16 cellular contexts compared by ENCODE assay signal in genomic region chr1:205922314-205922713, GRCh38. TPM values are rescaled to one million over a fixed set of nuclear protein-coding genes. Genes with fewer than 3 reads are reported as not detected.
A peak's percentile ranks its signal among the peaks of the same experiment; 100 is the strongest.
DNase-seq lines count a peak whose midpoint lies in the region; ATAC-seq and TF ChIP-seq lines count a peak whose summit lies in the region.
"Had no signal": no experiment of that assay in that cellular context is flagged by ENCODE, and none has a peak within 500 bp of the region (broad histone marks: within the 10 kb centered on the region; RNA-seq: fewer than 3 reads in every experiment).

No MANE protein-coding gene starts in this region.

- H3K36me3 Mint-ChIP-seq in endodermal cell (ENCODE audit: low read depth) (no peaks in the 10 kb centered on the region), type B pancreatic cell (no peaks in the 10 kb centered on the region)
- H3K36me3 Mint-ChIP-seq: CD4-positive, CD25-positive, alpha-beta regulatory T cell had no signal

- intact Hi-C loops in sciatic nerve (cut with DNase I): loop anchor here (5.0 kb wide), 1 partner anchor 55 kb away; no protein-coding TSS in a partner anchor

- H3K4me1 ChIP-seq in endodermal cell (ENCODE audit: control insufficient read depth, insufficient read depth, low read length): peaks cover 7% of the 10 kb centered on the region

- H3K27ac Mint-ChIP-seq in endodermal cell (no peak overlapping the region), type B pancreatic cell (no peak overlapping the region)
- H3K27ac Mint-ChIP-seq: CD4-positive, CD25-positive, alpha-beta regulatory T cell had no signal

- H3K4me3 ChIP-seq in endodermal cell (ENCODE audit: low read length): no peak overlapping the region
- H3K4me3 ChIP-seq: BLaER1 treated with 17β-estradiol and CSF1 and Interleukin-3, amounts not matched to agents 10 nM and 100 nM; GM12878; GM23248 had no signal

- no peak for TF ChIP-seq CTCF in endodermal cell (conservative IDR thresholded peaks at IDR 0.05)
- TF ChIP-seq CTCF in type B pancreatic cell (conservative IDR thresholded peaks at IDR 0.05): no peak

- H3K27ac ChIP-seq in endodermal cell (ENCODE audit: low read depth, low read length): no peak overlapping the region
- H3K27ac ChIP-seq: GM23248 had no signal

- WGBS in endodermal cell (ENCODE audit: insufficient coverage in 1 of 2, insufficient read length in 1 of 2), 2 experiments: 95 to 100% methylated on average over 6 of the region's 6 CpGs

- H3K27me3 Mint-ChIP-seq in endodermal cell (ENCODE audit: insufficient read depth): no peaks in the 10 kb centered on the region
- peaks cover 4% of the 10 kb centered on the region for H3K27me3 Mint-ChIP-seq in type B pancreatic cell

- no peaks in the 10 kb centered on the region for H3K9me3 ChIP-seq in endodermal cell (ENCODE audit: control insufficient read depth, low read length)
- H3K9me3 ChIP-seq: BLaER1 treated with 17β-estradiol and CSF1 and Interleukin-3, amounts not matched to agents 10 nM and 100 nM had no signal

- H3K27me3 ChIP-seq in endodermal cell (ENCODE audit: control insufficient read depth, insufficient read depth, low read length, poor library complexity, severe bottlenecking): no peaks in the 10 kb centered on the region
- H3K27me3 ChIP-seq: BLaER1 treated with 17β-estradiol and CSF1 and Interleukin-3, amounts not matched to agents 10 nM and 100 nM had no signal

- DNase-seq in activated effector memory CD4-positive, alpha-beta T cell treated with anti-CD3 and anti-CD28 coated beads, Interleukin-2, amount 50 U/mL, for 16 hours: peak; percentile 14
- DNase-seq in activated effector memory CD4-positive, alpha-beta T cell treated with Interleukin-2 at 50 U/mL for 16 hours: no peak
- DNase-seq in endodermal cell (peak; percentile 30), sciatic nerve (ENCODE audit: low spot score) (peak; percentile 25), type B pancreatic cell (ENCODE audit: extremely low spot score, unreplicated experiment) (peak; percentile 40), DMS 273 (lab: John Stamatoyannopoulos, UW; ENCODE audit: unreplicated experiment) (no peak)
- no peak for DNase-seq in stimulated activated CD4-positive, alpha-beta T cell treated with anti-CD3 and anti-CD28 coated beads, Interleukin-4, amount 100 ng/mL, for 4 hours
- no peak for DNase-seq in stimulated activated CD4-positive, alpha-beta T cell treated with anti-CD3 and anti-CD28 coated beads, Interleukin-15, amount 100 ng/mL, for 24 hours
- DNase-seq: 8988T; AML-193; CD4-positive, CD25-positive, alpha-beta regulatory T cell; DMS79; GM23248 had no signal

- ATAC-seq in sciatic nerve: no peak
- ATAC-seq: GM12878 had no signal

- H3K9ac ChIP-seq in endodermal cell (ENCODE audit: extremely low read depth, low read length, poor library complexity, severe bottlenecking): no peak overlapping the region
- H3K9ac ChIP-seq: BLaER1 treated with 17β-estradiol and CSF1 and Interleukin-3, amounts not matched to agents 10 nM and 100 nM; GM23248 had no signal

- peaks cover 15% of the 10 kb centered on the region for H3K4me1 Mint-ChIP-seq in endodermal cell
- H3K4me1 Mint-ChIP-seq in type B pancreatic cell (ENCODE audit: unreplicated experiment): peaks cover 22% of the 10 kb centered on the region

- H3K4me3 Mint-ChIP-seq in endodermal cell (no peak overlapping the region), type B pancreatic cell (no peak overlapping the region)
- H3K4me3 Mint-ChIP-seq: CD4-positive, CD25-positive, alpha-beta regulatory T cell had no signal

- H3K9me3 Mint-ChIP-seq in endodermal cell (no peaks in the 10 kb centered on the region), type B pancreatic cell (no peaks in the 10 kb centered on the region)

- no peaks in the 10 kb centered on the region for H3K36me3 ChIP-seq in endodermal cell (ENCODE audit: control insufficient read depth, insufficient read depth, low read length)
- H3K36me3 ChIP-seq: BLaER1 treated with 17β-estradiol and CSF1 and Interleukin-3, amounts not matched to agents 10 nM and 100 nM had no signal

RNA-seq across cellular contexts. Expression of gene SLC26A9, which starts 20.9 kb away (rescaled TPM):
- total RNA-seq in endodermal cell: under 1 TPM; 0.22 TPM
- polyA plus RNA-seq in endodermal cell (2013, experiment 1 of 2): 0.18 TPM
- 0.08 TPM for polyA plus RNA-seq in endodermal cell (2013, experiment 2 of 2)
- not detected for total RNA-seq in sciatic nerve
- 0.45 and 2.5 TPM in 2 replicates for total RNA-seq in type B pancreatic cell (ENCODE audit: low replicate concordance)
- total RNA-seq: CD4-positive, CD25-positive, alpha-beta regulatory T cell; G401; GM23248 had no signal
- polyA plus RNA-seq: CD4-positive, CD25-positive, alpha-beta regulatory T cell; GM23248 had no signal

Comparison
In these comparisons a context has a peak if more than half of its experiments do, and no peak if none do; other contexts are left out.
1. DNase-seq: peak in activated effector memory CD4-positive, alpha-beta T cell treated with anti-CD3 and anti-CD28 coated beads, Interleukin-2, amount 50 U/mL, for 16 hours (single experiment), endodermal cell (single experiment), sciatic nerve (single experiment) and type B pancreatic cell (single experiment); none in activated effector memory CD4-positive, alpha-beta T cell treated with Interleukin-2 at 50 U/mL for 16 hours (single experiment), DMS 273 (single experiment), stimulated activated CD4-positive, alpha-beta T cell treated with anti-CD3 and anti-CD28 coated beads, Interleukin-4, amount 100 ng/mL, for 4 hours (0 of 2) and stimulated activated CD4-positive, alpha-beta T cell treated with anti-CD3 and anti-CD28 coated beads, Interleukin-15, amount 100 ng/mL, for 24 hours (single experiment).